ENCODE assay signal across 1 cellular context in the genomic region with DNA sequence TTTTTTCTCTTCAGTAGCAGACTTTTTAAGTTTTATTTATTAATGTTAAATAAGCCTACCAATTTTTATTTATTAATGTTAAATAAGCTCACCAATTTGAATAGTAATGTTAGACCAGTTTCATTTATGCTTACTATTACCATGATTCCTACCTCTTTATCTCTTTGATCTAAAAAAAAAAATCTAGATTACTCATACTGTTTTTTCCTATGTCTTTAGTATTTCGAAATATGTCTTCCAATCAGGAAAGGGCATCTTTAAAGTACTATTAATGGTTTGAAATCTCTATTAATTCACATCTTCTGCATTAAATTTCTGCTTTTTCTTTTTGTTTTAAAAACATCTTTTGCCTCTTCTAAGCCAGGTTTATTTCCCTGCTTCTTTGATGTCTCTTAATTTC.
TF ChIP-seq lines count a peak whose summit lies in the region.

No MANE protein-coding gene starts in this region.

TF ChIP-seq in endothelial cell of umbilical vein, 7 proteins besides CTCF, POLR2A, EP300 and RAD21:
- TF ChIP-seq JUN (IDR thresholded peaks at IDR 0.05; ENCODE audit: borderline replicate concordance, insufficient read depth, insufficient read length, low read depth) (no peak), POLR2AphosphoS5 (IDR thresholded peaks at IDR 0.05; ENCODE audit: insufficient read depth, low read depth, low read length) (no peak), FOS (IDR thresholded peaks at IDR 0.05; ENCODE audit: borderline replicate concordance, insufficient read depth, low read length) (no peak), GATA2 (IDR thresholded peaks at IDR 0.05; ENCODE audit: insufficient read depth, insufficient read length, low read depth, low read length) (peak; percentile 58), MYC (IDR thresholded peaks at IDR 0.05; ENCODE audit: low read depth, low read length) (no peak), EZH2 (IDR thresholded peaks at IDR 0.05; ENCODE audit: borderline replicate concordance, low read depth, low read length, severe bottlenecking) (no peak)
- TF ChIP-seq, protein P1, sequence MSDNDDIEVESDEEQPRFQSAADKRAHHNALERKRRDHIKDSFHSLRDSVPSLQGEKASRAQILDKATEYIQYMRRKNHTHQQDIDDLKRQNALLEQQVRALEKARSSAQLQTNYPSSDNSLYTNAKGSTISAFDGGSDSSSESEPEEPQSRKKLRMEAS (IDR thresholded peaks at IDR 0.05; ENCODE audit: insufficient read depth, insufficient read length), result no peak
TF ChIP-seq in endothelial cell of umbilical vein: peak in this region for 1.
